9 cellular contexts compared by ENCODE assay signal in genomic region chr2:183035298-183035953, GRCh38. TPM values are rescaled to one million over a fixed set of nuclear protein-coding genes. Genes with fewer than 3 reads are reported as not detected.
A peak's percentile ranks its signal among the peaks of the same experiment; 100 is the strongest.
DNase-seq lines count a peak whose midpoint lies in the region; ATAC-seq, FAIRE-seq and TF ChIP-seq lines count a peak whose summit lies in the region.
"Had no signal": no experiment of that assay in that cellular context is flagged by ENCODE, and none has a peak within 500 bp of the region (broad histone marks: within the 10 kb centered on the region; RNA-seq: fewer than 3 reads in every experiment).

No MANE protein-coding gene starts in this region.

- peak overlapping the region in 8 of 10 donors; percentile 10 to 87 (median 80) for H3K4me3 ChIP-seq in heart right ventricle
- no peak overlapping the region for H3K4me3 ChIP-seq in GM12878
- peak overlapping the region; percentile 81 for H3K4me3 ChIP-seq in iPS-20b (ENCODE audit: low read length)
- H3K4me3 ChIP-seq in upper lobe of right lung: peak overlapping the region; percentile 78
- no peak overlapping the region for H3K4me3 ChIP-seq in ovary

- no peaks in the 10 kb centered on the region for H3K79me2 ChIP-seq in GM12878 (ENCODE audit: control insufficient read depth, insufficient read depth, low read length)

- no peaks in the 10 kb centered on the region for H3K36me3 ChIP-seq in heart right ventricle
- H3K36me3 ChIP-seq in GM12878 (ENCODE audit: control insufficient read depth in 2 of 2, insufficient read depth in 2 of 2, low read length in 1 of 2): no peaks in the 10 kb centered on the region
- no peaks in the 10 kb centered on the region for H3K36me3 ChIP-seq in iPS-20b (ENCODE audit: insufficient read depth, low read depth, low read length)
- no peaks in the 10 kb centered on the region for H3K36me3 ChIP-seq in upper lobe of right lung
- no peaks in the 10 kb centered on the region for H3K36me3 ChIP-seq in ovary

- H3K4me1 ChIP-seq in heart right ventricle (peaks cover 2 to 75% (median 67%) of the 10 kb centered on the region in 9 donors), GM12878 (ENCODE audit: control insufficient read depth, insufficient read depth, low read length) (peaks cover 13% of the 10 kb centered on the region; the same call in 1 of the 2 replicates), iPS-20b (ENCODE audit: insufficient read depth, low read length) (peaks cover 31% of the 10 kb centered on the region), upper lobe of right lung (peaks cover 36% of the 10 kb centered on the region), ovary (ENCODE audit: insufficient read depth) (peaks cover 6% of the 10 kb centered on the region)

- RAD21 ChIA-PET in GM12878 (lab: Charles Lee; ENCODE audit: unreplicated experiment): no interaction called here

- ATAC-seq in heart right ventricle (no peak), left cardiac atrium (no peak), GM12878 (no peak), upper lobe of right lung (no peak), HG02870 (IDR thresholded peaks at IDR 0.05; ENCODE audit: unreplicated experiment) (no peak), GM21723 (IDR thresholded peaks at IDR 0.05; ENCODE audit: unreplicated experiment) (no peak)

- TF ChIP-seq CTCF in heart right ventricle (IDR thresholded peaks at IDR 0.05) (no peak), GM12878 (IDR thresholded peaks at IDR 0.05 in 2 of 3, conservative IDR thresholded peaks at IDR 0.05 in 1 of 3; ENCODE audit: control insufficient read depth in 2 of 3, extremely low read depth in 1 of 3, insufficient read depth in 1 of 3, low read depth in 3 of 3, low read length in 3 of 3) (no peak), upper lobe of right lung (IDR thresholded peaks at IDR 0.05) (no peak), ovary (IDR thresholded peaks at IDR 0.05) (no peak)

- peaks cover 0 to 94% (median 0%) of the 10 kb centered on the region in 7 donors for H3K27me3 ChIP-seq in heart right ventricle
- H3K27me3 ChIP-seq in GM12878 (replicated peaks in 1 of 2; ENCODE audit: control insufficient read depth in 2 of 2, insufficient read depth in 2 of 2, low read length in 1 of 2): peaks cover 8 to 10% of the 10 kb centered on the region in 2 experiments
- H3K27me3 ChIP-seq in iPS-20b (ENCODE audit: insufficient read depth, low read length): peaks cover 10% of the 10 kb centered on the region
- H3K27me3 ChIP-seq in upper lobe of right lung: peaks cover 4% of the 10 kb centered on the region
- H3K27me3 ChIP-seq in ovary: no peaks in the 10 kb centered on the region

- H3K9ac ChIP-seq in GM12878 (ENCODE audit: control insufficient read depth, insufficient read depth, low read length) (no peak overlapping the region), iPS-20b (ENCODE audit: low read depth, low read length) (peak overlapping the region; percentile 78; the same call in 1 of the 2 replicates)

- CTCF ChIA-PET in GM12878 (lab: Yijun Ruan, JAX): no interaction called here

- SMC1A ChIA-PET in GM12878 (lab: Charles Lee; ENCODE audit: uncharacterized antibody, unreplicated experiment): no interaction called here

- peak overlapping the region; percentile 10; the same call in 1 of the 2 replicates for H3K4me2 ChIP-seq in GM12878 (ENCODE audit: control insufficient read depth, insufficient read depth)

- in situ Hi-C loops in GM12878 (cut with MboI): no loop called here

- BruUV-seq in GM12878 (replicated peaks; lab: Mats Ljungman, UMichigan): no TSS peak

- H2AFZ ChIP-seq in GM12878 (ENCODE audit: control insufficient read depth, low read depth, low read length): no peak overlapping the region

- H4K20me1 ChIP-seq in GM12878 (ENCODE audit: control insufficient read depth, insufficient read depth): no peaks in the 10 kb centered on the region

- TF ChIP-seq EP300 in GM12878 (IDR thresholded peaks at IDR 0.05; ENCODE audit: borderline replicate concordance in 1 of 2, control insufficient read depth in 1 of 2, low read depth in 2 of 2, low read length in 2 of 2) (no peak), ovary (IDR thresholded peaks at IDR 0.05) (no peak)

- no peak for TF ChIP-seq RAD21 in GM12878 (IDR thresholded peaks at IDR 0.05; ENCODE audit: insufficient read depth, low read depth, low read length)

- H3K27ac ChIP-seq in heart right ventricle (peak overlapping the region in 7 of 10 donors; percentile 95 to 99 (median 99)), GM12878 (ENCODE audit: control insufficient read depth, insufficient read depth) (no peak overlapping the region), iPS-20b (ENCODE audit: low read length) (peak overlapping the region; percentile 39), upper lobe of right lung (no peak overlapping the region), ovary (no peak overlapping the region)

- WGBS in heart right ventricle, 2 donors: 46 to 49% methylated on average over 2 of the region's 2 CpGs
- WGBS in GM12878 (ENCODE audit: insufficient coverage, insufficient replicate concordance, low lambda C conversion rate, missing lambda C conversion rate): 23% methylated on average over 2 of the region's 2 CpGs
- 43 to 49% (median 46%) methylated on average over 2 of the region's 2 CpGs for WGBS in ovary, 3 donors

- POLR2A ChIA-PET in GM12878 (lab: Charles Lee): no interaction called here

- no peaks in the 10 kb centered on the region for H3K9me3 ChIP-seq in heart right ventricle
- H3K9me3 ChIP-seq in GM12878 (replicated peaks; ENCODE audit: control insufficient read depth, insufficient read depth, low read length): no peaks in the 10 kb centered on the region
- H3K9me3 ChIP-seq in iPS-20b (ENCODE audit: insufficient read depth, low read depth, low read length): no peaks in the 10 kb centered on the region
- no peaks in the 10 kb centered on the region for H3K9me3 ChIP-seq in upper lobe of right lung
- no peaks in the 10 kb centered on the region for H3K9me3 ChIP-seq in ovary

- no peak for DNase-seq in heart right ventricle
- DNase-seq in left cardiac atrium: no peak
- no peak for DNase-seq in GM12878 (ENCODE audit: low read depth, low spot score)
- no peak for DNase-seq in upper lobe of right lung
- DNase-seq in ovary: no peak
- DNase-seq: activated naive CD8-positive, alpha-beta T cell treated with anti-CD3 and anti-CD28 coated beads, Interleukin-2, amount 10 ng/mL, durations not matched to agents 7 days and 5 days had no signal

- FAIRE-seq in GM12878 (lab: Jason Lieb, UNC): no peak

- no peak for TF ChIP-seq POLR2A in GM12878 (IDR thresholded peaks at IDR 0.05; ENCODE audit: low read depth, low read length)
- no peak for TF ChIP-seq POLR2A in ovary (IDR thresholded peaks at IDR 0.05)

- intact Hi-C loops in heart right ventricle (cut with DNase I): loop anchor here in 4 of 10 donors (5.0 to 10.0 kb wide), 3 partner anchors 33 to 53 kb away; no protein-coding TSS in a partner anchor
- intact Hi-C loops in left cardiac atrium (cut with DNase I): no loop called here
- intact Hi-C loops in GM12878 (cut with micrococcal nuclease; ENCODE audit: unreplicated experiment): loop anchor here (5.0 kb wide), 1 partner anchor 97 kb away; no protein-coding TSS in a partner anchor
- intact Hi-C loops in upper lobe of right lung (cut with DNase I): no loop called here
- intact Hi-C loops in ovary (cut with DNase I): loop anchor here in 1 of 4 donors (5.0 kb wide), 1 partner anchor 87 kb away; the partner anchor contains the start of gene NUP35

RNA-seq across cellular contexts. Expression of gene NCKAP1, which starts 2.8 kb away (rescaled TPM):
- total RNA-seq in heart right ventricle: 100 to 1,000 TPM; 118 to 153 (median 130) TPM
- 10 to 100 TPM; 35.3 to 81.1 TPM for polyA plus RNA-seq in heart right ventricle
- total RNA-seq in left cardiac atrium: 100 to 1,000 TPM; 104 to 132 TPM
- total RNA-seq in GM12878 (2013; cell fraction: nucleolus; rRNA removed): 5.4 and 5.6 TPM in 2 replicates
- 0.71 and 1.5 TPM in 2 replicates for total RNA-seq in GM12878 (2014; rRNA removed)
- total RNA-seq in GM12878 (2014; rRNA removed; fragmentation: Illumina TruSeq; extraction: Trizol): 1.1 and 1.3 TPM in 2 replicates
- total RNA-seq in GM12878 (2021): 0.93 and 1.3 TPM in 2 replicates
- 0.93 TPM for polyA plus RNA-seq in GM12878 (2011; ENCODE audit: low read depth)
- 0.09 and 0.11 TPM in 2 replicates for polyA plus RNA-seq in GM12878 (2011; rRNA removed)
- polyA plus RNA-seq in GM12878 (2011; cell fraction: cytosol; rRNA removed): 0.02 TPM in 1 of 2 replicates, not detected in the other
- polyA plus RNA-seq in GM12878 (2011; cell fraction: nucleus; rRNA removed): not detected in 2 replicates
- 1.6 and 1.8 TPM in 2 replicates for polyA plus RNA-seq in GM12878 (2012)
- 0.82 and 0.93 TPM in 2 replicates for polyA plus RNA-seq in GM12878 (2014; fragmentation: Illumina TruSeq; extraction: Trizol)
- polyA plus RNA-seq in GM12878 (2014; fragmentation: Nextera tagmentation; extraction: Ambion mirVana): under 1 TPM; 0.31 to 0.37 TPM
- polyA plus RNA-seq in GM12878 (2014; rRNA removed): 0.55 and 0.61 TPM in 2 replicates
- polyA plus RNA-seq in GM12878 (2016; fragmentation: Nextera tagmentation; extraction: Ambion mirVana): under 1 TPM; 0.30 to 0.48 TPM
- 0.07 TPM in 1 of 2 replicates, not detected in the other for polyA minus RNA-seq in GM12878 (2011; rRNA and poly(A)+ RNA removed)
- 0.40 and 4.8 TPM in 2 replicates for polyA minus RNA-seq in GM12878 (2011; cell fraction: cytosol; rRNA and poly(A)+ RNA removed)
- polyA minus RNA-seq in GM12878 (2011; cell fraction: nucleus; rRNA and poly(A)+ RNA removed): 0.38 and 0.60 TPM in 2 replicates
- 117 TPM for total RNA-seq in upper lobe of right lung
- 100 to 1,000 TPM in 5 of 7 donors, 10 to 100 TPM in 2; 78.7 to 122 (median 109) TPM for total RNA-seq in ovary
- polyA plus RNA-seq in ovary: 10 to 100 TPM; 59.9 to 66.3 TPM

RNA-seq across cellular contexts. Expression of gene DUSP19, which starts 43.1 kb away (rescaled TPM):
- 10 to 100 TPM in 7 of 10 donors, 1 to 10 TPM in 3; 5.6 to 14.1 (median 11.8) TPM for total RNA-seq in heart right ventricle
- 1 to 10 TPM in 1 of 2 donors, under 1 TPM in 1; 0.84 to 2.6 TPM for polyA plus RNA-seq in heart right ventricle
- total RNA-seq in left cardiac atrium: 10 to 100 TPM in 1 of 2 donors, 1 to 10 TPM in 1; 5.9 to 10.5 TPM
- 0.78 and 0.81 TPM in 2 replicates for total RNA-seq in GM12878 (2013; cell fraction: nucleolus; rRNA removed)
- 0.56 and 0.65 TPM in 2 replicates for total RNA-seq in GM12878 (2014; rRNA removed)
- 0.46 and 0.72 TPM in 2 replicates for total RNA-seq in GM12878 (2014; rRNA removed; fragmentation: Illumina TruSeq; extraction: Trizol)
- total RNA-seq in GM12878 (2021): 0.51 and 0.80 TPM in 2 replicates
- polyA plus RNA-seq in GM12878 (2011; ENCODE audit: low read depth): 0.76 TPM
- 1.7 and 2.8 TPM in 2 replicates for polyA plus RNA-seq in GM12878 (2011; rRNA removed)
- 0.57 and 0.76 TPM in 2 replicates for polyA plus RNA-seq in GM12878 (2011; cell fraction: cytosol; rRNA removed)
- polyA plus RNA-seq in GM12878 (2011; cell fraction: nucleus; rRNA removed): 0.16 and 0.54 TPM in 2 replicates
- 0.73 and 1.2 TPM in 2 replicates for polyA plus RNA-seq in GM12878 (2012)
- 0.16 and 0.19 TPM in 2 replicates for polyA plus RNA-seq in GM12878 (2014; fragmentation: Illumina TruSeq; extraction: Trizol)
- under 1 TPM; 0.18 to 0.58 TPM for polyA plus RNA-seq in GM12878 (2014; fragmentation: Nextera tagmentation; extraction: Ambion mirVana)
- polyA plus RNA-seq in GM12878 (2014; rRNA removed): 0.10 and 0.58 TPM in 2 replicates
- polyA plus RNA-seq in GM12878 (2016; fragmentation: Nextera tagmentation; extraction: Ambion mirVana): under 1 TPM; 0.56 to 0.81 TPM
- 1.3 and 1.9 TPM in 2 replicates for polyA minus RNA-seq in GM12878 (2011; rRNA and poly(A)+ RNA removed)
- polyA minus RNA-seq in GM12878 (2011; cell fraction: cytosol; rRNA and poly(A)+ RNA removed): 0.40 and 0.83 TPM in 2 replicates
- polyA minus RNA-seq in GM12878 (2011; cell fraction: nucleus; rRNA and poly(A)+ RNA removed): 1.1 and 1.3 TPM in 2 replicates
- total RNA-seq in upper lobe of right lung: 3.0 TPM
- total RNA-seq in ovary: 1 to 10 TPM; 2.7 to 5.5 (median 3.8) TPM
- 1 to 10 TPM; 1.4 to 3.4 TPM for polyA plus RNA-seq in ovary

Comparison
In these comparisons a context has a peak if more than half of its experiments do, and no peak if none do; other contexts are left out.
1. H3K27ac ChIP-seq: peak in heart right ventricle (7 of 10) and iPS-20b (single experiment); none in GM12878 (single experiment), upper lobe of right lung (single experiment) and ovary (0 of 2).
2. H3K4me3 ChIP-seq: peak in heart right ventricle (8 of 10), iPS-20b (single experiment) and upper lobe of right lung (single experiment); none in GM12878 (single experiment) and ovary (single experiment).
3. RNA of gene NCKAP1, which starts 2.8 kb away (total RNA-seq): 118 to 153 TPM in heart right ventricle, 104 to 132 TPM in left cardiac atrium, 117 TPM in upper lobe of right lung (single experiment) and 78.7 to 122 TPM in ovary; 0.71 to 5.6 TPM in GM12878; every median in the first group is over 10 times any median in the second.